Comparison of ENCODE assay signal across 8 cellular contexts in genomic region chr17:29140051-29140582, GRCh38. TPM values are rescaled to one million over a fixed set of nuclear protein-coding genes. Genes with fewer than 3 reads are reported as not detected.
DNase-seq lines count a peak whose midpoint lies in the region; ATAC-seq, FAIRE-seq and TF ChIP-seq lines count a peak whose summit lies in the region.

No MANE protein-coding gene starts in this region.

- H3K9me3 ChIP-seq in heart left ventricle, result no peaks in the 10 kb centered on the region

- peaks cover 0 to 24% (median 11%) of the 10 kb centered on the region in 9 donors for H3K36me3 ChIP-seq in heart left ventricle

- intact Hi-C loops in heart left ventricle (cut with DNase I), result loop anchor here in 2 of 10 donors (2.0 to 10.0 kb wide), 2 partner anchors 15 to 425 kb away; partner anchors contain the start of genes ABHD15 (in 1 of the 2) and TP53I13 (in 1 of the 2)

- peaks cover 66% of the 10 kb centered on the region for H3K4me1 Mint-ChIP-seq in activated naive CD4-positive, alpha-beta T cell treated with anti-CD3 and anti-CD28 coated beads, Interleukin-2, amount 50 U/mL, for 24 hours

- H3K27ac Mint-ChIP-seq in activated naive CD4-positive, alpha-beta T cell treated with anti-CD3 and anti-CD28 coated beads, Interleukin-2, amount 50 U/mL, for 24 hours, result peak overlapping the region; percentile 95

- peak overlapping the region; percentile 25 to 70 (median 58) for H3K4me3 ChIP-seq in heart left ventricle
- peak overlapping the region; percentile 20 for H3K4me3 ChIP-seq in retinal pigment epithelial cell (ENCODE audit: low read length)

- ATAC-seq in GM18867 (IDR thresholded peaks at IDR 0.05; ENCODE audit: unreplicated experiment) (peak; percentile 46), HG03439 (IDR thresholded peaks at IDR 0.05; ENCODE audit: unreplicated experiment) (peak; percentile 39), heart left ventricle (peak; percentile 86 to 93 (median 91)), HG02870 (IDR thresholded peaks at IDR 0.05; ENCODE audit: unreplicated experiment) (no peak)

- peak; percentile 83 to 88 for TF ChIP-seq POLR2A in heart left ventricle (IDR thresholded peaks at IDR 0.05)

- no peak for TF ChIP-seq CTCF in heart left ventricle (IDR thresholded peaks at IDR 0.05)
- no peak for TF ChIP-seq CTCF in retinal pigment epithelial cell (conservative IDR thresholded peaks at IDR 0.05; ENCODE audit: low read depth, low read length)

- DNase-seq in SKM-1 treated with dmso at 0.1 percent for 144 hours (lab: John Stamatoyannopoulos, UW; ENCODE audit: unreplicated experiment) (peak; percentile 90), heart left ventricle (peak; percentile 91 to 94 (median 94)), retinal pigment epithelial cell (ENCODE audit: low read depth) (no peak), frontal cortex (ENCODE audit: low spot score in 2 of 2) (no peak)

- peaks cover 2% of the 10 kb centered on the region for H3K36me3 Mint-ChIP-seq in activated naive CD4-positive, alpha-beta T cell treated with anti-CD3 and anti-CD28 coated beads, Interleukin-2, amount 50 U/mL, for 24 hours

- no peaks in the 10 kb centered on the region for H3K27me3 ChIP-seq in heart left ventricle

- no peak for FAIRE-seq in frontal cortex (lab: Jason Lieb, UNC)

- peak overlapping the region; percentile 76 to 97 (median 92) for H3K27ac ChIP-seq in heart left ventricle

- peak overlapping the region; percentile 75 for H3K4me3 Mint-ChIP-seq in activated naive CD4-positive, alpha-beta T cell treated with anti-CD3 and anti-CD28 coated beads, Interleukin-2, amount 50 U/mL, for 24 hours

- H3K9me3 Mint-ChIP-seq in activated naive CD4-positive, alpha-beta T cell treated with anti-CD3 and anti-CD28 coated beads, Interleukin-2, amount 50 U/mL, for 24 hours, result no peaks in the 10 kb centered on the region

- WGBS in heart left ventricle, 4 donors, result 0 to 1% (median 1%) methylated on average over 12 to 14 of the region's 14 CpGs

- H3K4me1 ChIP-seq in heart left ventricle, result peaks cover 9 to 85% (median 63%) of the 10 kb centered on the region in 12 donors

- no peaks in the 10 kb centered on the region for H3K27me3 Mint-ChIP-seq in activated naive CD4-positive, alpha-beta T cell treated with anti-CD3 and anti-CD28 coated beads, Interleukin-2, amount 50 U/mL, for 24 hours

RNA-seq across cellular contexts. Expression of gene MYO18A, which starts 40.1 kb away (rescaled TPM):
- 100 to 1,000 TPM; 241 to 340 (median 300) TPM for total RNA-seq in heart left ventricle
- 100 to 1,000 TPM in 1 of 2 donors, 10 to 100 TPM in 1; 83.5 to 306 TPM for polyA plus RNA-seq in heart left ventricle
- total RNA-seq in frontal cortex, result 57.9 TPM

Comparison
In these comparisons a context has a peak if more than half of its experiments do, and no peak if none do; other contexts are left out.
1. DNase-seq: peak in SKM-1 treated with dmso at 0.1 percent for 144 hours (single experiment) and heart left ventricle (5 of 5); none in retinal pigment epithelial cell (single experiment) and frontal cortex (0 of 2).